Comparison of ENCODE assay signal across 26 cellular contexts in genomic region chr14:68848253-68848652, GRCh38. TPM values are rescaled to one million over a fixed set of nuclear protein-coding genes. Genes with fewer than 3 reads are reported as not detected.
DNase-seq lines count a peak whose midpoint lies in the region; ATAC-seq, FAIRE-seq and TF ChIP-seq lines count a peak whose summit lies in the region.
"Had no signal": no experiment of that assay in that cellular context is flagged by ENCODE, and none has a peak within 500 bp of the region (broad histone marks: within the 10 kb centered on the region; RNA-seq: fewer than 3 reads in every experiment).

No MANE protein-coding gene starts in this region.

- H3K4me1 ChIP-seq in liver (ENCODE audit: control insufficient read depth in 4 of 4, insufficient read depth in 4 of 4, low read length in 3 of 4) (peaks cover 3 to 25% (median 10%) of the 10 kb centered on the region in 4 donors), HepG2 (ENCODE audit: insufficient read depth, low read length) (0 out of 2 replicates have a peak, but pooled peaks cover 8% of the 10 kb centered on the region), lung (ENCODE audit: control insufficient read depth in 2 of 2, insufficient read depth in 2 of 2, low read length in 2 of 2) (no peaks in the 10 kb centered on the region)
- H3K4me1 ChIP-seq: BE2C had no signal

- CTCF ChIA-PET in HepG2 (lab: Yijun Ruan, JAX; ENCODE audit: low intra/inter-chr PET ratio, low total read pairs) = no interaction called here

- H3K9ac ChIP-seq in liver (ENCODE audit: low read depth in 1 of 2, low read length in 2 of 2) (peak overlapping the region in 1 of 2 donors; percentile 39), HepG2 (ENCODE audit: insufficient read depth, low read depth, low read length) (no peak overlapping the region)
- H3K9ac ChIP-seq: BLaER1 had no signal

- intact Hi-C loops in HepG2 (cut with micrococcal nuclease; ENCODE audit: unreplicated experiment) (no loop called here), lower leg skin (cut with DNase I; ENCODE audit: low total_unique reads) (no loop called here)

- no peak overlapping the region for H3K4me3 ChIP-seq in liver (ENCODE audit: low read depth in 1 of 3, low read length in 3 of 3)
- H3K4me3 ChIP-seq in HepG2 (replicated peaks in 1 of 3; ENCODE audit: insufficient read depth in 1 of 3, low read depth in 2 of 3, low read length in 3 of 3) = no peak overlapping the region
- H3K4me3 ChIP-seq in lung = no peak overlapping the region
- H3K4me3 ChIP-seq in lower leg skin (ENCODE audit: low read depth, poor library complexity, severe bottlenecking) = no peak overlapping the region
- H3K4me3 ChIP-seq: BLaER1 had no signal

- H4K20me1 ChIP-seq in HepG2 (ENCODE audit: insufficient read depth, low read length) = no peaks in the 10 kb centered on the region
- H4K20me1 ChIP-seq: BLaER1 had no signal

- no peak for ATAC-seq in HepG2
- peak; percentile 72 for ATAC-seq in left lobe of liver
- ATAC-seq in lung (ENCODE audit: insufficient read depth, low FRiP score) = no peak
- no peak for ATAC-seq in GM21723 (IDR thresholded peaks at IDR 0.05; ENCODE audit: unreplicated experiment)

- no peak overlapping the region for H3K4me2 ChIP-seq in HepG2 (ENCODE audit: low read depth, low read length)
- H3K4me2 ChIP-seq: BLaER1 had no signal

- POLR2A ChIA-PET in HepG2 (lab: Yijun Ruan, JAX) = no interaction called here

- no peak for DNase-seq in HepG2 (ENCODE audit: low spot score)
- peak; percentile 66 for DNase-seq in left lobe of liver (ENCODE audit: low spot score)
- DNase-seq in lung (ENCODE audit: low spot score) = peak; percentile 15
- DNase-seq in GM03348 (ENCODE audit: low spot score) = no peak
- DNase-seq in lower leg skin (ENCODE audit: low spot score in 2 of 2) = no peak
- DNase-seq: 8988T; ACHN; BE2C; C1 segment of cervical spinal cord; CD4-positive, alpha-beta memory T cell; CD4-positive, CD25-positive, alpha-beta regulatory T cell; CD8-positive, alpha-beta memory T cell; COR-L47; DMS 273 treated with DMSO at 0.1 percent for 48 hours; DMS153; DMS53; DMS79; DND-41; EL; GDM1 had no signal

- no peak for TF ChIP-seq CTCF in liver (IDR thresholded peaks at IDR 0.05; ENCODE audit: low read depth, low read length, missing input control)
- TF ChIP-seq CTCF in HepG2 (CRISPR knock-in tag; IDR thresholded peaks at IDR 0.05) = no peak
- TF ChIP-seq CTCF in lung (IDR thresholded peaks at IDR 0.05; ENCODE audit: control extremely low read depth, extremely low read depth) = no peak
- TF ChIP-seq CTCF in lower leg skin (IDR thresholded peaks at IDR 0.05) = no peak

- peak overlapping the region; percentile 17 to 42 for H3K27ac ChIP-seq in liver (ENCODE audit: low read depth in 1 of 2, low read length in 2 of 2)
- no peak overlapping the region for H3K27ac ChIP-seq in HepG2 (ENCODE audit: extremely low read length, insufficient read depth, low read length)
- H3K27ac ChIP-seq in lung (ENCODE audit: low read depth in 1 of 2, low read length in 1 of 2) = no peak overlapping the region
- H3K27ac ChIP-seq: BLaER1 had no signal

- no peak for FAIRE-seq in HepG2 (lab: Jason Lieb, UNC)
- FAIRE-seq: A204.1, GM12891, GM19239 had no signal

- H3K36me3 ChIP-seq in liver (ENCODE audit: control insufficient read depth in 4 of 4, insufficient read depth in 3 of 4, low read depth in 1 of 4, low read length in 3 of 4) (no peaks in the 10 kb centered on the region), HepG2 (replicated peaks in 1 of 2; ENCODE audit: control insufficient read depth in 1 of 2, insufficient read depth in 2 of 2, low read length in 2 of 2) (no peaks in the 10 kb centered on the region), lung (ENCODE audit: control insufficient read depth in 2 of 2, insufficient read depth in 2 of 2, low read length in 2 of 2) (no peaks in the 10 kb centered on the region)
- H3K36me3 ChIP-seq: BE2C, BLaER1 had no signal

- H3K9me3 ChIP-seq in liver (ENCODE audit: control insufficient read depth in 4 of 4, low read length in 3 of 4) = no peaks in the 10 kb centered on the region
- H3K9me3 ChIP-seq in HepG2 (ENCODE audit: low read length) = no peaks in the 10 kb centered on the region
- H3K9me3 ChIP-seq in lung (ENCODE audit: control insufficient read depth in 2 of 2, insufficient read depth in 1 of 2, low read length in 1 of 2) = no peaks in the 10 kb centered on the region
- H3K9me3 ChIP-seq: BE2C had no signal

- no TSS peak for BruUV-seq in HepG2 (replicated peaks; lab: Mats Ljungman, UMichigan)

- no peaks in the 10 kb centered on the region for H3K27me3 ChIP-seq in liver (ENCODE audit: control insufficient read depth in 4 of 4, insufficient read depth in 4 of 4, low read length in 3 of 4)
- no peaks in the 10 kb centered on the region for H3K27me3 ChIP-seq in HepG2 (ENCODE audit: control insufficient read depth in 1 of 2, insufficient read depth in 2 of 2, low read length in 2 of 2)
- no peaks in the 10 kb centered on the region for H3K27me3 ChIP-seq in lung (ENCODE audit: control insufficient read depth, insufficient read depth)
- H3K27me3 ChIP-seq: BE2C, BLaER1 had no signal

- in situ Hi-C loops in HepG2 (cut with HindIII; ENCODE audit: extremely low pct_ligation_motif_present, low pct_unique_long_range_greater_than_20kb) = no loop called here

- TF ChIP-seq POLR2A in HepG2 (IDR thresholded peaks at IDR 0.05; ENCODE audit: insufficient read depth in 1 of 2, low read depth in 2 of 2, low read length in 2 of 2) = no peak
- TF ChIP-seq POLR2A in lower leg skin (IDR thresholded peaks at IDR 0.05) = no peak

- no peak for TF ChIP-seq RAD21 in liver (IDR thresholded peaks at IDR 0.05)
- no peak for TF ChIP-seq RAD21 in HepG2 (CRISPR knock-in tag; IDR thresholded peaks at IDR 0.05)

- 35% methylated on average over 1 of the region's 1 CpG for WGBS in liver
- WGBS in HepG2 (ENCODE audit: low lambda C conversion rate) = 5% methylated on average over 1 of the region's 1 CpG
- 81 to 90% methylated on average over 1 of the region's 1 CpG for WGBS in lung, 2 donors
- WGBS in lower leg skin, 2 donors = 29 to 70% methylated on average over 1 of the region's 1 CpG

- H3K79me2 ChIP-seq in HepG2 (ENCODE audit: insufficient read depth, low read length) = no peaks in the 10 kb centered on the region

- no peak for TF ChIP-seq EP300 in HepG2 (IDR thresholded peaks at IDR 0.05; ENCODE audit: low read depth in 2 of 2, low read length in 2 of 2)
- TF ChIP-seq EP300 in HepG2 (CRISPR knock-in tag; IDR thresholded peaks at IDR 0.05; ENCODE audit: borderline replicate concordance) = no peak

- no peak overlapping the region for H2AFZ ChIP-seq in HepG2 (ENCODE audit: low read length)

TF ChIP-seq in liver, 16 proteins besides CTCF, POLR2A, EP300 and RAD21 (continues in another document):
- TF ChIP-seq HNF4A (conservative IDR thresholded peaks at IDR 0.05) = peak; percentile 76 to 84

TF ChIP-seq in HepG2, 621 proteins besides CTCF, POLR2A, EP300 and RAD21:
- TF ChIP-seq AGO1 (IDR thresholded peaks at IDR 0.05; ENCODE audit: low read depth, low read length, poor library complexity, severe bottlenecking) (no peak), THAP8 (CRISPR knock-in tag; IDR thresholded peaks at IDR 0.05; ENCODE audit: borderline replicate concordance) (no peak), ZNF251 (CRISPR knock-in tag; IDR thresholded peaks at IDR 0.05) (no peak), TMF1 (CRISPR knock-in tag; IDR thresholded peaks at IDR 0.05; ENCODE audit: low read depth) (no peak), HNRNPK (IDR thresholded peaks at IDR 0.05; ENCODE audit: low read depth, low read length, poor library complexity, severe bottlenecking) (no peak)

RNA-seq across cellular contexts. Expression of gene ZFP36L1, which starts 55.4 kb away (rescaled TPM):
- 10 to 100 TPM; 25.0 to 58.2 TPM for total RNA-seq in liver
- 100 to 1,000 TPM in 1 of 2 donors, 10 to 100 TPM in 1; 80.8 to 170 TPM for polyA plus RNA-seq in liver
- 7.4 and 8.4 TPM in 2 replicates for total RNA-seq in HepG2 (2016; rRNA removed; fragmentation: Illumina TruSeq; extraction: Trizol)
- 2.6 and 3.4 TPM in 2 replicates for total RNA-seq in HepG2 (2016; cell fraction: cytosol; rRNA removed; fragmentation: Illumina TruSeq; extraction: Trizol; ENCODE audit: low read depth)
- total RNA-seq in HepG2 (2016; cell fraction: insoluble cytoplasmic fraction; rRNA removed; fragmentation: Illumina TruSeq; extraction: Trizol) = 7.9 and 8.4 TPM in 2 replicates
- 11.1 and 11.3 TPM in 2 replicates for total RNA-seq in HepG2 (2016; cell fraction: membrane; rRNA removed; fragmentation: Illumina TruSeq; extraction: Trizol)
- total RNA-seq in HepG2 (2016; cell fraction: nucleus; rRNA removed; fragmentation: Illumina TruSeq; extraction: Trizol) = 13.8 and 14.1 TPM in 2 replicates
- 10.2 and 12.7 TPM in 2 replicates for polyA plus RNA-seq in HepG2 (2011; rRNA removed)
- 11.2 and 18.0 TPM in 2 replicates for polyA plus RNA-seq in HepG2 (2011; cell fraction: cytosol; rRNA removed)
- polyA plus RNA-seq in HepG2 (2011; cell fraction: nucleus; rRNA removed) = 66.5 and 69.1 TPM in 2 replicates
- polyA plus RNA-seq in HepG2 (2012) = 23.2 and 32.2 TPM in 2 replicates
- 2.7 and 2.8 TPM in 2 replicates for polyA plus RNA-seq in HepG2 (2016; cell fraction: cytosol; fragmentation: Illumina TruSeq; extraction: Trizol; ENCODE audit: low read depth)
- polyA plus RNA-seq in HepG2 (2016; cell fraction: insoluble cytoplasmic fraction; fragmentation: Illumina TruSeq; extraction: Trizol; ENCODE audit: low read depth) = 20.7 and 26.8 TPM in 2 replicates
- 9.2 and 10.1 TPM in 2 replicates for polyA plus RNA-seq in HepG2 (2016; cell fraction: membrane; fragmentation: Illumina TruSeq; extraction: Trizol; ENCODE audit: low read depth)
- 53.8 and 57.0 TPM in 2 replicates for polyA plus RNA-seq in HepG2 (2016; cell fraction: nucleus; fragmentation: Illumina TruSeq; extraction: Trizol; ENCODE audit: insufficient read depth, low read depth)
- 8.5 and 26.8 TPM in 2 replicates for polyA minus RNA-seq in HepG2 (2011; rRNA and poly(A)+ RNA removed; ENCODE audit: low replicate concordance)
- polyA minus RNA-seq in HepG2 (2011; cell fraction: cytosol; rRNA and poly(A)+ RNA removed) = 56.3 and 73.8 TPM in 2 replicates
- polyA minus RNA-seq in HepG2 (2011; cell fraction: nucleus; rRNA and poly(A)+ RNA removed) = 11.8 and 13.8 TPM in 2 replicates
- 236 TPM for total RNA-seq in left lobe of liver
- total RNA-seq in lung = 100 to 1,000 TPM; 245 to 289 TPM
- polyA plus RNA-seq in lung = 100 to 1,000 TPM in 1 of 2 donors, 10 to 100 TPM in 1; 63.7 to 364 TPM
- 1,000 to 10,000 TPM in 1 of 4 donors, 100 to 1,000 TPM in 3; 466 to 2,618 (median 922) TPM for total RNA-seq in lower leg skin

Comparison
In these comparisons a context has a peak if more than half of its experiments do, and no peak if none do; other contexts are left out.
1. H3K27ac ChIP-seq: peak in liver (2 of 2); none in HepG2 (single experiment) and lung (0 of 2).
2. DNase-seq: peak in left lobe of liver (single experiment) and lung (single experiment); none in HepG2 (single experiment), GM03348 (single experiment) and lower leg skin (0 of 2).